In genomic region chr3:156800287-156800686, GRCh38 we compare ENCODE assay signal across 1 cellular context. TPM values are rescaled to one million over a fixed set of nuclear protein-coding genes. Genes with fewer than 3 reads are reported as not detected.
"Had no signal": no experiment of that assay in that cellular context is flagged by ENCODE, and none has a peak within 500 bp of the region (broad histone marks: within the 10 kb centered on the region; RNA-seq: fewer than 3 reads in every experiment).

No MANE protein-coding gene starts in this region.

RNA-seq across cellular contexts. Expression of gene LEKR1, which starts 25.9 kb away (rescaled TPM):
- total RNA-seq: vagina had no signal
